Comparison of ENCODE assay signal across 10 cellular contexts in genomic region chr3:187783098-187783497, GRCh38. TPM values are rescaled to one million over a fixed set of nuclear protein-coding genes. Genes with fewer than 3 reads are reported as not detected.
DNase-seq lines count a peak whose midpoint lies in the region; ATAC-seq and TF ChIP-seq lines count a peak whose summit lies in the region.
"Had no signal": no experiment of that assay in that cellular context is flagged by ENCODE, and none has a peak within 500 bp of the region (broad histone marks: within the 10 kb centered on the region; RNA-seq: fewer than 3 reads in every experiment).

No MANE protein-coding gene starts in this region.

- H3K36me3 Mint-ChIP-seq in mesothelial cell of epicardium = no peaks in the 10 kb centered on the region

- intact Hi-C loops in prostate gland (cut with DNase I) = no loop called here

- H3K4me3 ChIP-seq in prostate gland = no peak overlapping the region

- H3K4me1 Mint-ChIP-seq in mesothelial cell of epicardium = no peaks in the 10 kb centered on the region

- H3K4me1 ChIP-seq in prostate gland (replicated peaks) = no peaks in the 10 kb centered on the region

- 6% methylated on average over 2 of the region's 2 CpGs for WGBS in prostate gland

- no peak overlapping the region for H3K27ac Mint-ChIP-seq in mesothelial cell of epicardium

- no peak for TF ChIP-seq CTCF in prostate gland (IDR thresholded peaks at IDR 0.05)
- TF ChIP-seq CTCF in mesothelial cell of epicardium (IDR thresholded peaks at IDR 0.05; ENCODE audit: unreplicated experiment) = no peak

- DNase-seq in G401 (ENCODE audit: low spot score) = peak; percentile 94
- peak; percentile 24 for DNase-seq in NCI-H2196 treated with DMSO at 0.1 percent for 48 hours (lab: John Stamatoyannopoulos, UW; ENCODE audit: unreplicated experiment)
- peak; percentile 66 for DNase-seq in prostate gland (ENCODE audit: low spot score)
- DNase-seq in cortex of kidney (lab: John Stamatoyannopoulos, UW) = no peak
- DNase-seq in mesothelial cell of epicardium (ENCODE audit: low spot score in 2 of 2, unreplicated experiment in 2 of 2) = no peak
- no peak for DNase-seq in NCI-H146 treated with DMSO at 0.1 percent for 48 hours (lab: John Stamatoyannopoulos, UW; ENCODE audit: unreplicated experiment)
- DNase-seq: foreskin melanocyte, NCI-H524 had no signal

- no peak overlapping the region for H3K4me3 Mint-ChIP-seq in mesothelial cell of epicardium

- no peak for TF ChIP-seq POLR2A in prostate gland (IDR thresholded peaks at IDR 0.05)

- ATAC-seq in esophagus mucosa (peak; percentile 95), HG03460 (IDR thresholded peaks at IDR 0.05; ENCODE audit: unreplicated experiment) (no peak)

- no peaks in the 10 kb centered on the region for H3K9me3 Mint-ChIP-seq in mesothelial cell of epicardium

- H3K27me3 Mint-ChIP-seq in mesothelial cell of epicardium (ENCODE audit: low read depth) = no peaks in the 10 kb centered on the region

- no peaks in the 10 kb centered on the region for H3K27me3 ChIP-seq in prostate gland (replicated peaks; ENCODE audit: insufficient read depth)

- in situ Hi-C loops in G401 (cut with HindIII; ENCODE audit: low sequenced_read_pairs) = no loop called here

- H3K36me3 ChIP-seq in prostate gland = no peaks in the 10 kb centered on the region

- no peak overlapping the region for H3K27ac ChIP-seq in prostate gland

- H3K9me3 ChIP-seq in prostate gland = no peaks in the 10 kb centered on the region

RNA-seq across cellular contexts. Expression of gene BCL6, which starts 37.8 kb away (rescaled TPM):
- 0.18 and 1.3 TPM in 2 replicates for total RNA-seq in G401 (2014; rRNA removed; shearing (Covaris generic))
- total RNA-seq in esophagus mucosa (40.1 TPM), prostate gland (100 to 1,000 TPM in 1 of 2 donors, 10 to 100 TPM in 1; 50.1 to 105 TPM), mesothelial cell of epicardium (29.2 to 32.7 TPM (median 30.6 TPM) in 3 replicates)

Comparison
In these comparisons a context has a peak if more than half of its experiments do, and no peak if none do; other contexts are left out.
1. DNase-seq: peak in G401 (single experiment), NCI-H2196 treated with DMSO at 0.1 percent for 48 hours (single experiment) and prostate gland (single experiment); none in cortex of kidney (single experiment), mesothelial cell of epicardium (0 of 2) and NCI-H146 treated with DMSO at 0.1 percent for 48 hours (single experiment).
2. RNA of gene BCL6, which starts 37.8 kb away (total RNA-seq): 50.1 to 105 TPM in prostate gland, 40.1 TPM in esophagus mucosa (single experiment) and 29.2 to 32.7 TPM in mesothelial cell of epicardium; 0.18 to 1.3 TPM in G401; every median in the first group is over 10 times any median in the second.